ENCODE assay signal across 9 cellular contexts in the genomic region with DNA sequence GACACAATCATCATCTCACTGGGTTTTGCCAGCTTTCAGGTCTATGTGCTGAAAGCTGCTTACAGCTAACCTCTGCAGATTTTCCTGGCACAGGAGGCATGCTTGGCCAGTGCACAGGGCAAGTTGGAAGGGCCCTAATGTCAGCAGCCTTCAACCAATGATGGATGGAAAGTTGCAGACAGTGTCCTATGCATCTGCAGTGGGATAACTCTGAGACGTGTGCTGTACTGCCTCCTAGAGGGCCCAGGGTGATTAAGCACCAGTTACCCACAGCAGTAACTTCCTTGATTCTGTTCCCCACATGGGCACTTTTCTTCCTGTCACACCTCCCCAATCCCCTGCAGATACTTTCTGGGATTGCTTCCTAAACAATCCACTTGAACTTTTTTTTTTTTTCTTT. TPM values are rescaled to one million over a fixed set of nuclear protein-coding genes. Genes with fewer than 3 reads are reported as not detected.
DNase-seq lines count a peak whose midpoint lies in the region; ATAC-seq and TF ChIP-seq lines count a peak whose summit lies in the region.
"Had no signal": no experiment of that assay in that cellular context is flagged by ENCODE, and none has a peak within 500 bp of the region (broad histone marks: within the 10 kb centered on the region; RNA-seq: fewer than 3 reads in every experiment).

No MANE protein-coding gene starts in this region.

- no peak overlapping the region for H3K4me3 ChIP-seq in GM12864 (ENCODE audit: low read depth, low read length)
- no peak overlapping the region for H3K4me3 ChIP-seq in naive thymus-derived CD4-positive, alpha-beta T cell (ENCODE audit: low read length)

- H3K27me3 ChIP-seq in naive thymus-derived CD4-positive, alpha-beta T cell (ENCODE audit: control insufficient read depth in 2 of 2, insufficient read depth in 2 of 2, low read length in 2 of 2), result no peaks in the 10 kb centered on the region

- intact Hi-C loops in naive thymus-derived CD4-positive, alpha-beta T cell (cut with micrococcal nuclease), result no loop called here

- H3K4me3 Mint-ChIP-seq in activated naive CD8-positive, alpha-beta T cell treated with anti-CD3 and anti-CD28 coated beads, Interleukin-2, amount 50 U/mL, for 24 hours, result no peak overlapping the region
- H3K4me3 Mint-ChIP-seq in naive thymus-derived CD4-positive, alpha-beta T cell, result no peak overlapping the region
- H3K4me3 Mint-ChIP-seq: brain had no signal

- no peaks in the 10 kb centered on the region for H3K4me1 Mint-ChIP-seq in activated naive CD8-positive, alpha-beta T cell treated with anti-CD3 and anti-CD28 coated beads, Interleukin-2, amount 50 U/mL, for 24 hours
- H3K4me1 Mint-ChIP-seq in naive thymus-derived CD4-positive, alpha-beta T cell, result peaks cover 0 to 3% (median 0%) of the 10 kb centered on the region in 7 donors
- H3K4me1 Mint-ChIP-seq: brain had no signal

- H3K36me3 ChIP-seq in naive thymus-derived CD4-positive, alpha-beta T cell (ENCODE audit: control insufficient read depth in 2 of 3, insufficient read depth in 3 of 3, low read length in 3 of 3), result no peaks in the 10 kb centered on the region

- no peak overlapping the region for H3K27ac Mint-ChIP-seq in activated naive CD8-positive, alpha-beta T cell treated with anti-CD3 and anti-CD28 coated beads, Interleukin-2, amount 50 U/mL, for 24 hours
- no peak overlapping the region for H3K27ac Mint-ChIP-seq in naive thymus-derived CD4-positive, alpha-beta T cell
- H3K27ac Mint-ChIP-seq: brain had no signal

- POLR2A ChIA-PET in naive thymus-derived CD4-positive, alpha-beta T cell (lab: Charles Lee), result no interaction called here

- H3K4me1 ChIP-seq in naive thymus-derived CD4-positive, alpha-beta T cell (ENCODE audit: control insufficient read depth in 2 of 2, insufficient read depth in 2 of 2, low read length in 2 of 2), result no peaks in the 10 kb centered on the region

- CTCF ChIA-PET in naive thymus-derived CD4-positive, alpha-beta T cell (lab: Charles Lee), result no interaction called here

- DNase-seq in GM12864 (ENCODE audit: low read depth) (no peak), HuH-7.5 (ENCODE audit: low spot score) (peak; percentile 71), NCI-H1694 (lab: John Stamatoyannopoulos, UW) (no peak), 8988T (no peak), EL (no peak)
- no peak for DNase-seq in activated naive CD8-positive, alpha-beta T cell treated with anti-CD3 and anti-CD28 coated beads, Interleukin-2, amount 50 U/mL, for 24 hours
- no peak for DNase-seq in naive thymus-derived CD4-positive, alpha-beta T cell

- TF ChIP-seq CTCF in 22Rv1 (IDR thresholded peaks at IDR 0.05) (peak; percentile 66), GM12864 (IDR thresholded peaks at IDR 0.05; ENCODE audit: low read depth, low read length, missing control alignments) (peak; percentile 89)

- H3K27ac ChIP-seq in 22Rv1, result no peak overlapping the region
- H3K27ac ChIP-seq in naive thymus-derived CD4-positive, alpha-beta T cell (ENCODE audit: low read depth, low read length), result no peak overlapping the region

- no peaks in the 10 kb centered on the region for H3K36me3 Mint-ChIP-seq in activated naive CD8-positive, alpha-beta T cell treated with anti-CD3 and anti-CD28 coated beads, Interleukin-2, amount 50 U/mL, for 24 hours (ENCODE audit: low read depth)
- H3K36me3 Mint-ChIP-seq in naive thymus-derived CD4-positive, alpha-beta T cell, result no peaks in the 10 kb centered on the region
- H3K36me3 Mint-ChIP-seq: brain had no signal

- H3K9me3 ChIP-seq in naive thymus-derived CD4-positive, alpha-beta T cell (ENCODE audit: control insufficient read depth in 2 of 3, low read length in 3 of 3), result no peaks in the 10 kb centered on the region

- ATAC-seq in activated naive CD8-positive, alpha-beta T cell treated with anti-CD3 and anti-CD28 coated beads, Interleukin-2, amount 50 U/mL, for 24 hours, result peak; percentile 68
- peak; percentile 66 for ATAC-seq in naive thymus-derived CD4-positive, alpha-beta T cell

- H3K27me3 Mint-ChIP-seq in activated naive CD8-positive, alpha-beta T cell treated with anti-CD3 and anti-CD28 coated beads, Interleukin-2, amount 50 U/mL, for 24 hours, result peaks cover 3% of the 10 kb centered on the region
- peaks cover 0 to 5% (median 0%) of the 10 kb centered on the region in 5 donors for H3K27me3 Mint-ChIP-seq in naive thymus-derived CD4-positive, alpha-beta T cell

- H3K9me3 Mint-ChIP-seq in activated naive CD8-positive, alpha-beta T cell treated with anti-CD3 and anti-CD28 coated beads, Interleukin-2, amount 50 U/mL, for 24 hours, result no peaks in the 10 kb centered on the region
- peaks cover 0 to 3% (median 0%) of the 10 kb centered on the region in 11 donors for H3K9me3 Mint-ChIP-seq in naive thymus-derived CD4-positive, alpha-beta T cell

RNA-seq across cellular contexts. Expression of gene OVOL2, which starts 38.6 kb away (rescaled TPM):
- not detected for total RNA-seq in naive thymus-derived CD4-positive, alpha-beta T cell
- not detected for polyA plus RNA-seq in naive thymus-derived CD4-positive, alpha-beta T cell

RNA-seq across cellular contexts. Expression of gene MGME1, which starts 50.2 kb away (rescaled TPM):
- total RNA-seq in naive thymus-derived CD4-positive, alpha-beta T cell, result 10 to 100 TPM in 4 of 5 experiments, 1 to 10 TPM in 1; 4.9 to 41.0 (median 13.1) TPM
- 10 to 100 TPM in 1 of 2 donors, 1 to 10 TPM in 1; 5.4 to 13.3 TPM for polyA plus RNA-seq in naive thymus-derived CD4-positive, alpha-beta T cell

RNA-seq across cellular contexts. Expression of gene SNX5, which starts 50.5 kb away (rescaled TPM):
- total RNA-seq in naive thymus-derived CD4-positive, alpha-beta T cell, result 100 to 1,000 TPM in 1 of 5 experiments, 10 to 100 TPM in 4; 41.4 to 148 (median 61.9) TPM
- polyA plus RNA-seq in naive thymus-derived CD4-positive, alpha-beta T cell, result 10 to 100 TPM; 40.2 to 68.0 TPM
